ENCODE assay signal across 8 cellular contexts in the genomic region with DNA sequence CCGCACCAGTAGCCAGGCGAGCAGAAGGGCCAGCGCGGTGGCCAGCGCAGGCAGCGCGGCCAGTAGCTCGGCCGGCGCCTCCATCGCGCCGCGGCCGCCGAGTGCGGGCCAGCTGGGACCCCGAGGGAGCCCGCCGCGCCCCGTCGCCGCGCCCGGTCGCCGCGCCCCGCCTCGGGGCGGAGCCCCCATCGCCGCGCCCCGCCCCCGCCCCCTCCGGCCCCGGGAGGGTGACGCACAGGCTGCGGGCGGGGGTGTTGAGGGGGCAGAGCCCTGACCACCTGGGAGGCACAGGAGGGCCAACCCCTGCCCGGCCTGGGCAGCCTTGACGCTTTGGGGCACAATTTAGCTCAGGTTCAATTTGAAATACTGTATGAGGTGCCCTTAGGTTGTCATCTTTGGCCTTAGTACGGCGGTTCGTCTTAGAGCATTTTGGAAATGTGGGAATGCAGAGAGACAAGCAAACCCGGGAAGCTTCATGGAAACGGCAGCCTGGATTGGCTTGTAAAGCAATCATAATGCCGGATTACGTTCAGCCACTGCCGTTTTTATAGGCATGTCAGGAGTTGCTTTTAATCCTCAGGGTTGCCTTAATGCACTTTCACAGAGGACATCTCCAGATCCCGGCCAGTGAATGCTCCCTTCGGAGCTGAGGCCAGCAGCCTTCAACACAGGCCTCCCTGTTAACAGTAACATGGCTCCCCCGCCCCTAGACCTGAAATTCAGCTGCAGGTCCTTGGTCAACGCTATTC. TPM values are rescaled to one million over a fixed set of nuclear protein-coding genes. Genes with fewer than 3 reads are reported as not detected.
DNase-seq lines count a peak whose midpoint lies in the region; ATAC-seq and TF ChIP-seq lines count a peak whose summit lies in the region.

Gene MXRA7 (minus strand): TSS at position 103 of the 749 bp plus-strand sequence. CDS start 19 bp downstream, at position 84.

- H3K27ac Mint-ChIP-seq in brain: peak within 1 kb of the TSS; percentile 91 to 98 (median 96)

- DNase-seq in D341Med (ENCODE audit: low spot score): peak; percentile 95
- peak; percentile 71 for DNase-seq in T1000 (lab: John Stamatoyannopoulos, UW)
- peak in 37 of 51 donors; percentile 18 to 80 (median 55) for DNase-seq in hypothalamus (lab: John Stamatoyannopoulos, UW)

- no peak within 1 kb of the TSS; the same call in 1 of the 2 replicates for H3K27ac ChIP-seq in HUES64 (ENCODE audit: low read depth, low read length)
- peak within 1 kb of the TSS; percentile 97 for H3K27ac ChIP-seq in rectal smooth muscle tissue (ENCODE audit: low read depth, low read length)

- H3K27me3 ChIP-seq in HUES64 (ENCODE audit: insufficient read depth, low read length): peaks cover 24% of the 10 kb centered on the region
- no peaks in the 10 kb centered on the region for H3K27me3 ChIP-seq in rectal smooth muscle tissue (ENCODE audit: control insufficient read depth, insufficient read depth, low read length)

- H3K4me3 Mint-ChIP-seq in brain: peak within 1 kb of the TSS; percentile 90 to 93 (median 91)

- peaks cover 31% of the 10 kb centered on the region for H3K4me1 ChIP-seq in HUES64 (ENCODE audit: insufficient read depth, low read length)
- peaks cover 33% of the 10 kb centered on the region for H3K4me1 ChIP-seq in rectal smooth muscle tissue (ENCODE audit: control insufficient read depth, insufficient read depth, low read length)

- H3K36me3 Mint-ChIP-seq in brain: peaks cover 16% of the 10 kb centered on the region

- H3K27me3 Mint-ChIP-seq in brain: peaks cover 4% of the 10 kb centered on the region

- peaks cover 55% of the 10 kb centered on the region for H3K4me1 Mint-ChIP-seq in brain

- no peaks in the 10 kb centered on the region for H3K9me3 ChIP-seq in HUES64 (ENCODE audit: insufficient read depth, low read depth, low read length)

- no peak for ATAC-seq in HG03571 (IDR thresholded peaks at IDR 0.05; ENCODE audit: unreplicated experiment)
- no peak for ATAC-seq in HG02884 (IDR thresholded peaks at IDR 0.05; ENCODE audit: unreplicated experiment)

- no peak for TF ChIP-seq CTCF in brain (conservative IDR thresholded peaks at IDR 0.05)

- WGBS in HUES64: 6% methylated on average over 54 of the region's 56 CpGs

- H3K36me3 ChIP-seq in HUES64 (ENCODE audit: insufficient read depth, low read length) (peaks cover 12% of the 10 kb centered on the region), rectal smooth muscle tissue (ENCODE audit: control insufficient read depth, insufficient read depth, low read length) (peaks cover 10% of the 10 kb centered on the region)

- peak within 1 kb of the TSS; percentile 66 for H3K4me3 ChIP-seq in HUES64 (ENCODE audit: low read length)
- peak within 1 kb of the TSS; percentile 64 for H3K4me3 ChIP-seq in rectal smooth muscle tissue (ENCODE audit: low read length)

- peak within 1 kb of the TSS; percentile 47; the same call in 1 of the 2 replicates for H3K9ac ChIP-seq in HUES64 (ENCODE audit: low read depth, low read length)
- H3K9ac ChIP-seq in rectal smooth muscle tissue (ENCODE audit: low read length): peak within 1 kb of the TSS; percentile 29

- H3K9me3 Mint-ChIP-seq in brain: no peaks in the 10 kb centered on the region

RNA-seq across cellular contexts. Expression of gene MXRA7, which starts in this region (rescaled TPM):
- polyA plus RNA-seq in HUES64 (2013, experiment 1 of 2): 15.6 TPM
- polyA plus RNA-seq in HUES64 (2013, experiment 2 of 2): 19.8 TPM
- 119 TPM for polyA plus RNA-seq in brain (ENCODE audit: insufficient read depth, low read depth, low replicate concordance)
